Comparison of ENCODE assay signal across 16 cellular contexts in the genomic region with DNA sequence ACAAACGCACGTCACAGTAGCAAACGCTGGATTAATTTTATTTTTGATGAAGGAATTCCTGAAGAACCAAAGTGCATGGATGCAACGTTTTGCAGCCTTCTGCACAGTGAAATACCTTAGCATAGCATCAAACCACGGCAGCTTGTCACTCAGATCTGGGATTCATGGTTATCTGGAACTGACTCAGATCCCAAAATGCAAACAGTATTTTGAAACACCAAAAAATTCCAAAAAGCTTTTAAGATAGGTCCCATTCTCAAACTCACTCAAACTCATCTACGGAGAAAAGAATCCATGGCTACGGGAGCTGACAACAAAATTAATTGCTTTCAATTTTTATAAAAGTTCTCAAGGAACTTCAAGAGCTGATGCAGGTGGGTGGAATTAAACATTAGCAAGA.
DNase-seq lines count a peak whose midpoint lies in the region; ATAC-seq and TF ChIP-seq lines count a peak whose summit lies in the region.
"Had no signal": no experiment of that assay in that cellular context is flagged by ENCODE, and none has a peak within 500 bp of the region (broad histone marks: within the 10 kb centered on the region; RNA-seq: fewer than 3 reads in every experiment).

No MANE protein-coding gene starts in this region.

- ATAC-seq in PC-3 (peak; percentile 54), gastroesophageal sphincter (no peak), GM19397 (IDR thresholded peaks at IDR 0.05; ENCODE audit: unreplicated experiment) (no peak)
- ATAC-seq: GM23338 had no signal

- H3K27me3 ChIP-seq in PC-3 (ENCODE audit: low read length) (no peaks in the 10 kb centered on the region), mesendoderm (ENCODE audit: insufficient read depth, low read length, poor library complexity) (no peaks in the 10 kb centered on the region), gastroesophageal sphincter (no peaks in the 10 kb centered on the region), testis (no peaks in the 10 kb centered on the region), H9 (ENCODE audit: insufficient read depth, low read length) (no peaks in the 10 kb centered on the region)
- H3K27me3 ChIP-seq: BLaER1 treated with 17β-estradiol and CSF1 and Interleukin-3, amounts not matched to agents 10 nM and 100 nM had no signal

- H3K36me3 ChIP-seq in PC-3 (ENCODE audit: low read depth, low read length), result no peaks in the 10 kb centered on the region
- H3K36me3 ChIP-seq in mesendoderm (ENCODE audit: control insufficient read depth, insufficient read depth, low read length), result no peaks in the 10 kb centered on the region
- H3K36me3 ChIP-seq in gastroesophageal sphincter, result no peaks in the 10 kb centered on the region
- H3K36me3 ChIP-seq in testis (ENCODE audit: low read depth, missing control alignments), result no peaks in the 10 kb centered on the region
- H3K36me3 ChIP-seq: BLaER1 treated with 17β-estradiol and CSF1 and Interleukin-3, amounts not matched to agents 10 nM and 100 nM had no signal

- H2BK15ac ChIP-seq in mesendoderm (replicated peaks; ENCODE audit: low read depth), result peak overlapping the region; percentile 19
- no peak overlapping the region for H2BK15ac ChIP-seq in H9 (ENCODE audit: low read depth, low read length)

- H3K9me3 Mint-ChIP-seq in progenitor cell of endocrine pancreas (ENCODE audit: low read depth), result no peaks in the 10 kb centered on the region
- H3K9me3 Mint-ChIP-seq in H9, result no peaks in the 10 kb centered on the region; a peak in 1 of 5 replicates
- H3K9me3 Mint-ChIP-seq: CD4-positive, alpha-beta T cell; GM23338 had no signal

- H3F3A ChIP-seq in PC-3 (ENCODE audit: low read length, unreplicated experiment), result no peaks in the 10 kb centered on the region

- H4K5ac ChIP-seq in mesendoderm (ENCODE audit: low read length), result no peak overlapping the region
- H4K5ac ChIP-seq in H9 (ENCODE audit: insufficient read length, low read depth, low read length), result no peak overlapping the region

- H3K9me3 ChIP-seq in PC-3 (ENCODE audit: low read length) (no peaks in the 10 kb centered on the region), gastroesophageal sphincter (no peaks in the 10 kb centered on the region), testis (no peaks in the 10 kb centered on the region), H9 (ENCODE audit: control insufficient read depth, low read depth, low read length) (no peaks in the 10 kb centered on the region)
- H3K9me3 ChIP-seq: BLaER1 treated with 17β-estradiol and CSF1 and Interleukin-3, amounts not matched to agents 10 nM and 100 nM had no signal

- peak overlapping the region; percentile 69 for H3K27ac ChIP-seq in C4-2B
- peak overlapping the region; percentile 9; the same call in 1 of the 2 replicates for H3K27ac ChIP-seq in PC-3 (ENCODE audit: low read length)
- no peak overlapping the region for H3K27ac ChIP-seq in mesendoderm (ENCODE audit: low read depth, low read length)
- H3K27ac ChIP-seq in gastroesophageal sphincter, result no peak overlapping the region
- no peak overlapping the region for H3K27ac ChIP-seq in testis
- no peak overlapping the region for H3K27ac ChIP-seq in H9 (ENCODE audit: insufficient read length, low read depth, low read length)
- H3K27ac ChIP-seq: BLaER1 treated with 17β-estradiol and CSF1 and Interleukin-3, amounts not matched to agents 10 nM and 100 nM had no signal

- no peaks in the 10 kb centered on the region for H3K9me2 ChIP-seq in PC-3 (replicated peaks; ENCODE audit: low read length)

- DNase-seq in PC-3, result peak; percentile 56
- no peak for DNase-seq in mesendoderm
- DNase-seq in progenitor cell of endocrine pancreas (ENCODE audit: low spot score, unreplicated experiment), result no peak
- DNase-seq in testis, result no peak
- DNase-seq in H9, result no peak
- DNase-seq: ACHN; CD4-positive, alpha-beta T cell; DND-41; GF-D8; H7; IMR-90 had no signal

- H3K18ac ChIP-seq in mesendoderm (ENCODE audit: low read length) (no peak overlapping the region), H9 (ENCODE audit: insufficient read length, low read depth, low read length) (no peak overlapping the region)

- H3K36me3 Mint-ChIP-seq in progenitor cell of endocrine pancreas (ENCODE audit: insufficient read depth) (no peaks in the 10 kb centered on the region), H9 (ENCODE audit: insufficient read depth in 1 of 3, low read depth in 3 of 3) (no peaks in the 10 kb centered on the region)

- H3T11ph ChIP-seq in H9 (ENCODE audit: low read length), result no peak overlapping the region

- H4K91ac ChIP-seq in H9 (ENCODE audit: insufficient read length, low read depth, low read length), result no peak overlapping the region

- no peak overlapping the region for H2BK20ac ChIP-seq in H9 (ENCODE audit: low read depth, low read length, poor library complexity, severe bottlenecking)

- H3K4me2 ChIP-seq in PC-3 (ENCODE audit: low read length), result peak overlapping the region; percentile 71
- H3K4me2 ChIP-seq in mesendoderm (ENCODE audit: low read length), result no peak overlapping the region
- no peak overlapping the region for H3K4me2 ChIP-seq in H9 (ENCODE audit: insufficient read depth, insufficient read length, low read length)
- H3K4me2 ChIP-seq: BLaER1 treated with 17β-estradiol and CSF1 and Interleukin-3, amounts not matched to agents 10 nM and 100 nM; GM23338 had no signal

- H3K56ac ChIP-seq in mesendoderm (ENCODE audit: low read length), result no peak overlapping the region
- no peak overlapping the region for H3K56ac ChIP-seq in H9 (ENCODE audit: insufficient read length, low read depth, low read length)

- peak overlapping the region; percentile 32 for H2AFZ ChIP-seq in PC-3 (ENCODE audit: low read length)
- H2AFZ ChIP-seq in H9 (ENCODE audit: low read length), result no peak overlapping the region
- H2AFZ ChIP-seq: GM23338 had no signal

- H3K79me2 ChIP-seq in PC-3 (ENCODE audit: low read length) (no peaks in the 10 kb centered on the region), mesendoderm (ENCODE audit: control insufficient read depth, insufficient read depth, low read length) (no peaks in the 10 kb centered on the region), H9 (ENCODE audit: insufficient read depth, low read length) (no peaks in the 10 kb centered on the region)

- CTCF ChIA-PET in PC-3 (lab: Charles Lee), result no interaction called here

- H3K4me3 ChIP-seq in PC-3 (ENCODE audit: low read length), result peak overlapping the region; percentile 22; the same call in 1 of the 2 replicates
- no peak overlapping the region for H3K4me3 ChIP-seq in mesendoderm (ENCODE audit: low read length)
- H3K4me3 ChIP-seq in gastroesophageal sphincter, result no peak overlapping the region
- H3K4me3 ChIP-seq in testis, result no peak overlapping the region
- H3K4me3 ChIP-seq: BLaER1 treated with 17β-estradiol and CSF1 and Interleukin-3, amounts not matched to agents 10 nM and 100 nM; GM23338 had no signal

- H3K27ac Mint-ChIP-seq in progenitor cell of endocrine pancreas, result peak overlapping the region; percentile 1
- no peak overlapping the region for H3K27ac Mint-ChIP-seq in H9
- H3K27ac Mint-ChIP-seq: CD4-positive, alpha-beta T cell had no signal

- H2BK12ac ChIP-seq in H9 (ENCODE audit: insufficient read length, low read depth, low read length), result no peak overlapping the region

- no peaks in the 10 kb centered on the region for H3K79me1 ChIP-seq in mesendoderm (ENCODE audit: low read length)
- H3K79me1 ChIP-seq in H9 (ENCODE audit: insufficient read depth, low read depth, low read length, poor library complexity, severe bottlenecking), result no peaks in the 10 kb centered on the region

- H3K23me2 ChIP-seq in H9 (ENCODE audit: insufficient read length, low read depth, low read length, poor library complexity, severe bottlenecking), result no peaks in the 10 kb centered on the region

- TF ChIP-seq CTCF in C4-2B (conservative IDR thresholded peaks at IDR 0.05), result no peak
- no peak for TF ChIP-seq CTCF in PC-3 (conservative IDR thresholded peaks at IDR 0.05; ENCODE audit: low read depth, low read length)
- TF ChIP-seq CTCF in progenitor cell of endocrine pancreas (IDR thresholded peaks at IDR 0.05; ENCODE audit: unreplicated experiment), result no peak
- TF ChIP-seq CTCF in gastroesophageal sphincter (IDR thresholded peaks at IDR 0.05), result no peak
- TF ChIP-seq CTCF in testis (IDR thresholded peaks at IDR 0.05), result no peak
- no peak for TF ChIP-seq CTCF in H9 (conservative IDR thresholded peaks at IDR 0.05)

- H4K20me1 ChIP-seq in PC-3 (ENCODE audit: low read length) (no peaks in the 10 kb centered on the region), H9 (ENCODE audit: control insufficient read depth, insufficient read depth, insufficient read length) (no peaks in the 10 kb centered on the region)
- H4K20me1 ChIP-seq: BLaER1 treated with 17β-estradiol and CSF1 and Interleukin-3, amounts not matched to agents 10 nM and 100 nM had no signal

- H4K8ac ChIP-seq in mesendoderm (ENCODE audit: low read depth, low read length), result no peak overlapping the region
- no peak overlapping the region for H4K8ac ChIP-seq in H9 (replicated peaks; ENCODE audit: insufficient read length, low read depth, low read length)

- H2BK5ac ChIP-seq in mesendoderm (ENCODE audit: low read length), result no peak overlapping the region
- H2BK5ac ChIP-seq in H9 (ENCODE audit: insufficient read length, low read length), result no peak overlapping the region

- peaks cover 40% of the 10 kb centered on the region for H3K4me1 Mint-ChIP-seq in progenitor cell of endocrine pancreas (ENCODE audit: low read depth)
- peaks cover 18 to 19% of the 10 kb centered on the region in 2 experiments for H3K4me1 Mint-ChIP-seq in H9

- TF ChIP-seq EP300 in gastroesophageal sphincter (IDR thresholded peaks at IDR 0.05), result no peak

- WGBS in mesendoderm (ENCODE audit: extremely low coverage, insufficient coverage, low lambda C conversion rate), result no CpG with 5 or more reads among the region's 7 CpGs
- WGBS in gastroesophageal sphincter (ENCODE audit: low coverage in 1 of 2), 2 donors, result 60 to 62% methylated on average over 6 to 7 of the region's 7 CpGs
- 72 to 78% methylated on average over 7 of the region's 7 CpGs for WGBS in testis, 2 donors
- WGBS in H9 (ENCODE audit: extremely low coverage, insufficient read length, low lambda C conversion rate), result no CpG with 5 or more reads among the region's 7 CpGs

- intact Hi-C loops in PC-3 (cut with micrococcal nuclease) (no loop called here), testis (cut with DNase I; ENCODE audit: low total_unique reads) (no loop called here)

- POLR2A ChIA-PET in PC-3 (lab: Charles Lee; ENCODE audit: unreplicated experiment), result no interaction called here

- no peak overlapping the region for H3K4ac ChIP-seq in mesendoderm (ENCODE audit: low read depth, low read length)
- H3K4ac ChIP-seq in H9 (ENCODE audit: low read depth, low read length), result no peak overlapping the region

- no peak overlapping the region for H2AK5ac ChIP-seq in mesendoderm (ENCODE audit: low read length)
- no peak overlapping the region for H2AK5ac ChIP-seq in H9 (ENCODE audit: insufficient read length, low read length)

- BruUV-seq in PC-3 (replicated peaks; lab: Mats Ljungman, UMichigan), result no TSS peak

- H3K27me3 Mint-ChIP-seq in progenitor cell of endocrine pancreas, result no peaks in the 10 kb centered on the region
- no peaks in the 10 kb centered on the region for H3K27me3 Mint-ChIP-seq in H9 (ENCODE audit: low read depth)
- H3K27me3 Mint-ChIP-seq: CD4-positive, alpha-beta T cell had no signal

- TF ChIP-seq POLR2A in gastroesophageal sphincter (IDR thresholded peaks at IDR 0.05) (no peak), testis (IDR thresholded peaks at IDR 0.05) (no peak)

- H3K14ac ChIP-seq in H9 (ENCODE audit: insufficient read depth, low read length), result no peak overlapping the region

- H3K9ac ChIP-seq in PC-3 (ENCODE audit: low read length), result no peak overlapping the region
- no peak overlapping the region for H3K9ac ChIP-seq in mesendoderm (ENCODE audit: low read length)
- no peak overlapping the region for H3K9ac ChIP-seq in H9 (ENCODE audit: extremely low read depth, insufficient read length, low read length)
- H3K9ac ChIP-seq: BLaER1 treated with 17β-estradiol and CSF1 and Interleukin-3, amounts not matched to agents 10 nM and 100 nM had no signal

- no peak overlapping the region for H3K4me3 Mint-ChIP-seq in progenitor cell of endocrine pancreas (ENCODE audit: low read depth)
- no peak overlapping the region for H3K4me3 Mint-ChIP-seq in H9
- H3K4me3 Mint-ChIP-seq: CD4-positive, alpha-beta T cell; GM23338 had no signal

- no peak overlapping the region for H2BK120ac ChIP-seq in mesendoderm (ENCODE audit: low read depth, low read length)
- no peak overlapping the region for H2BK120ac ChIP-seq in H9 (ENCODE audit: low read depth, low read length, poor library complexity, severe bottlenecking)

- H3K23ac ChIP-seq in mesendoderm (ENCODE audit: low read length) (no peak overlapping the region), H9 (ENCODE audit: insufficient read length, low read depth, low read length) (no peak overlapping the region)

- H3K4me1 ChIP-seq in PC-3 (ENCODE audit: insufficient read depth, low read length) (peaks cover 19% of the 10 kb centered on the region), mesendoderm (ENCODE audit: control insufficient read depth, low read depth, low read length) (peaks cover 2% of the 10 kb centered on the region), gastroesophageal sphincter (no peaks in the 10 kb centered on the region), testis (no peaks in the 10 kb centered on the region), H9 (ENCODE audit: insufficient read depth, low read length) (no peaks in the 10 kb centered on the region)
- H3K4me1 ChIP-seq: BLaER1 treated with 17β-estradiol and CSF1 and Interleukin-3, amounts not matched to agents 10 nM and 100 nM had no signal

Comparison
In these comparisons a context has a peak if more than half of its experiments do, and no peak if none do; other contexts are left out.
1. H3K27ac ChIP-seq: peak in C4-2B (single experiment) and PC-3 (single experiment); none in mesendoderm (single experiment), gastroesophageal sphincter (0 of 4), testis (0 of 2) and H9 (single experiment).